ENCODE assay signal across 1 cellular context in the genomic region with DNA sequence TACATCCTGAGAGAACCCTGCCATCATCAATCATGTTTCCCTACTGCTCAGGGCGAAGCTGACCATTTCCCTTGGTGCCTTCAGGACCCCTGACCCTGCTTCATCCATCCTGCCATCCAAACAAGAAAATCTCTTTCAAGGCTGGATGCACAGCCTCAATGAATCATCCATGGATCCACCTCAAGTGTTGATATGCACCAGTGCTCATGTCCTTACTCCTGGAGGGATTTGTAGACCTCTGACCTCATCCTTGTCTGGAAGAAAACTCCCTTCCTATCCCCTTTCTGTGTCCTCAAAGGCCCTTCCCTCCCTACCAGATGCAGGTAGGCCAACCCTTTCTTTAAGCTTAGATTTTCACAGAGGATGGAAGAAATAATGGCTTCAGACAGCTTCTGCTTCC.
TF ChIP-seq lines count a peak whose summit lies in the region.

No MANE protein-coding gene starts in this region.

TF ChIP-seq in IMR-90, 13 proteins besides CTCF, POLR2A, EP300 and RAD21 (continued from another document):
- no peak for TF ChIP-seq RCOR1 (IDR thresholded peaks at IDR 0.05; ENCODE audit: insufficient replicate concordance, low read length)
- TF ChIP-seq RFX5 (IDR thresholded peaks at IDR 0.05; ENCODE audit: low read depth, low read length): no peak
- no peak for TF ChIP-seq SMC3 (IDR thresholded peaks at IDR 0.05; ENCODE audit: low read depth, low read length)
- no peak for TF ChIP-seq BHLHE40 (IDR thresholded peaks at IDR 0.05; ENCODE audit: low read depth, low read length)
- no peak for TF ChIP-seq NFE2L2 (IDR thresholded peaks at IDR 0.05; ENCODE audit: low read depth, low read length)
- TF ChIP-seq, protein P1, sequence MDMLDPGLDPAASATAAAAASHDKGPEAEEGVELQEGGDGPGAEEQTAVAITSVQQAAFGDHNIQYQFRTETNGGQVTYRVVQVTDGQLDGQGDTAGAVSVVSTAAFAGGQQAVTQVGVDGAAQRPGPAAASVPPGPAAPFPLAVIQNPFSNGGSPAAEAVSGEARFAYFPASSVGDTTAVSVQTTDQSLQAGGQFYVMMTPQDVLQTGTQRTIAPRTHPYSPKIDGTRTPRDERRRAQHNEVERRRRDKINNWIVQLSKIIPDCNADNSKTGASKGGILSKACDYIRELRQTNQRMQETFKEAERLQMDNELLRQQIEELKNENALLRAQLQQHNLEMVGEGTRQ (IDR thresholded peaks at IDR 0.05; ENCODE audit: low read depth, low read length): no peak
- TF ChIP-seq MXI1 (IDR thresholded peaks at IDR 0.05; ENCODE audit: borderline replicate concordance, low read depth, low read length): no peak
- no peak for TF ChIP-seq CHD1 (IDR thresholded peaks at IDR 0.05; ENCODE audit: low read depth, low read length)
- TF ChIP-seq, protein P2, sequence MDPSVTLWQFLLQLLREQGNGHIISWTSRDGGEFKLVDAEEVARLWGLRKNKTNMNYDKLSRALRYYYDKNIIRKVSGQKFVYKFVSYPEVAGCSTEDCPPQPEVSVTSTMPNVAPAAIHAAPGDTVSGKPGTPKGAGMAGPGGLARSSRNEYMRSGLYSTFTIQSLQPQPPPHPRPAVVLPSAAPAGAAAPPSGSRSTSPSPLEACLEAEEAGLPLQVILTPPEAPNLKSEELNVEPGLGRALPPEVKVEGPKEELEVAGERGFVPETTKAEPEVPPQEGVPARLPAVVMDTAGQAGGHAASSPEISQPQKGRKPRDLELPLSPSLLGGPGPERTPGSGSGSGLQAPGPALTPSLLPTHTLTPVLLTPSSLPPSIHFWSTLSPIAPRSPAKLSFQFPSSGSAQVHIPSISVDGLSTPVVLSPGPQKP (IDR thresholded peaks at IDR 0.05; ENCODE audit: borderline replicate concordance, low read depth, low read length): no peak
- no peak for TF ChIP-seq MAZ (IDR thresholded peaks at IDR 0.05; ENCODE audit: borderline replicate concordance, low read depth, low read length)
